In genomic region chrX:72255445-72255844, GRCh38 we compare ENCODE assay signal across 11 cellular contexts. TPM values are rescaled to one million over a fixed set of nuclear protein-coding genes. Genes with fewer than 3 reads are reported as not detected.
DNase-seq lines count a peak whose midpoint lies in the region; ATAC-seq and TF ChIP-seq lines count a peak whose summit lies in the region.
"Had no signal": no experiment of that assay in that cellular context is flagged by ENCODE, and none has a peak within 500 bp of the region (broad histone marks: within the 10 kb centered on the region; RNA-seq: fewer than 3 reads in every experiment).

No MANE protein-coding gene starts in this region.

- H2AFZ ChIP-seq in PC-9, result no peak overlapping the region

- no peaks in the 10 kb centered on the region for H3K9me3 ChIP-seq in PC-9 (ENCODE audit: insufficient read depth, low read depth)
- H3K9me3 ChIP-seq: ascending aorta, suprapubic skin had no signal

- no TSS peak for BruUV-seq in PC-9 (replicated peaks; lab: Mats Ljungman, UMichigan)

- H3K4me3 ChIP-seq in PC-9, result no peak overlapping the region
- H3K4me3 ChIP-seq: ascending aorta, suprapubic skin had no signal

- no peaks in the 10 kb centered on the region for H3K4me1 ChIP-seq in PC-9 (replicated peaks; ENCODE audit: insufficient read depth)
- H3K4me1 ChIP-seq: ascending aorta, suprapubic skin had no signal

- intact Hi-C loops in PC-9 (cut with micrococcal nuclease; ENCODE audit: unreplicated experiment), result no loop called here

- TF ChIP-seq CTCF in PC-9 (conservative IDR thresholded peaks at IDR 0.05), result no peak

- no peaks in the 10 kb centered on the region for H4K20me1 ChIP-seq in PC-9 (ENCODE audit: insufficient read depth)

- H3K36me3 ChIP-seq in PC-9 (ENCODE audit: low read depth), result no peaks in the 10 kb centered on the region
- H3K36me3 ChIP-seq: ascending aorta, suprapubic skin had no signal

- H3K4me2 ChIP-seq in PC-9, result no peak overlapping the region

- H3K9me2 ChIP-seq in PC-9 (ENCODE audit: insufficient read depth), result no peaks in the 10 kb centered on the region

- ATAC-seq in naive thymus-derived CD8-positive, alpha-beta T cell, result no peak

- H3K36me3 Mint-ChIP-seq in naive thymus-derived CD8-positive, alpha-beta T cell, result peaks cover 0 to 3% (median 2%) of the 10 kb centered on the region in 3 donors

- H3K27ac ChIP-seq in PC-9, result no peak overlapping the region
- H3K27ac ChIP-seq: ascending aorta, suprapubic skin had no signal

- H3K27ac Mint-ChIP-seq in naive thymus-derived CD8-positive, alpha-beta T cell, result peak overlapping the region in 1 of 10 donors; percentile 58

- H3K4me3 Mint-ChIP-seq in naive thymus-derived CD8-positive, alpha-beta T cell, result peak overlapping the region in 6 of 10 donors; percentile 25 to 50 (median 47)

- H3F3A ChIP-seq in PC-9 (ENCODE audit: insufficient read depth, low read depth), result no peaks in the 10 kb centered on the region

- H3K4me1 Mint-ChIP-seq in naive thymus-derived CD8-positive, alpha-beta T cell, result peaks cover 0 to 8% (median 3%) of the 10 kb centered on the region in 4 donors

- no peaks in the 10 kb centered on the region for H3K79me2 ChIP-seq in PC-9 (ENCODE audit: low read depth)

- CTCF ChIA-PET in PC-9 (lab: Charles Lee), result no interaction called here

- H3K9me3 Mint-ChIP-seq in naive thymus-derived CD8-positive, alpha-beta T cell, result no peaks in the 10 kb centered on the region

- DNase-seq in DMS79 (lab: John Stamatoyannopoulos, UW) (peak; percentile 26), NCI-H2029 (lab: John Stamatoyannopoulos, UW) (peak; percentile 51), cerebellum (ENCODE audit: low spot score) (peak; percentile 29), UCSD-AML1 (lab: John Stamatoyannopoulos, UW; ENCODE audit: unreplicated experiment) (no peak), CD1c-positive myeloid dendritic cell (ENCODE audit: extremely low spot score) (no peak), PC-9 (no peak), OCI-M2 (lab: John Stamatoyannopoulos, UW; ENCODE audit: unreplicated experiment) (no peak)
- DNase-seq in naive thymus-derived CD8-positive, alpha-beta T cell, result no peak
- DNase-seq: SIG-M5 had no signal

- POLR2A ChIA-PET in naive thymus-derived CD8-positive, alpha-beta T cell (lab: Charles Lee), result no interaction called here
- POLR2A ChIA-PET in PC-9 (lab: Charles Lee; ENCODE audit: unreplicated experiment), result no interaction called here

- no peaks in the 10 kb centered on the region for H3K27me3 ChIP-seq in PC-9 (ENCODE audit: insufficient read depth, low read depth)
- H3K27me3 ChIP-seq: ascending aorta, suprapubic skin had no signal

- H3K27me3 Mint-ChIP-seq in naive thymus-derived CD8-positive, alpha-beta T cell, result peaks cover 14 to 30% (median 22%) of the 10 kb centered on the region in 5 donors

RNA-seq across cellular contexts. Expression of gene ERCC6L, which starts 16.6 kb away (rescaled TPM):
- total RNA-seq in cerebellum, result 1.7 TPM
- under 1 TPM; 0.22 to 0.26 TPM for total RNA-seq in naive thymus-derived CD8-positive, alpha-beta T cell
- polyA plus RNA-seq in naive thymus-derived CD8-positive, alpha-beta T cell, result under 1 TPM; 0.24 to 0.51 (median 0.38) TPM
- total RNA-seq in PC-9 (2021), result 6.5 and 10.0 TPM in 2 replicates
- total RNA-seq: ascending aorta had no signal

RNA-seq across cellular contexts. Expression of gene RPS4X, which starts 21.6 kb away (rescaled TPM):
- 665 TPM for total RNA-seq in cerebellum
- 1,000 to 10,000 TPM; 1,451 to 1,521 TPM for total RNA-seq in naive thymus-derived CD8-positive, alpha-beta T cell
- 1,000 to 10,000 TPM; 1,041 to 1,187 (median 1,156) TPM for polyA plus RNA-seq in naive thymus-derived CD8-positive, alpha-beta T cell
- total RNA-seq in PC-9 (2021), result 962 and 967 TPM in 2 replicates

RNA-seq across cellular contexts. Expression of gene CITED1, which starts 50.3 kb away (rescaled TPM):
- total RNA-seq in cerebellum, result 3.9 TPM
- not detected for total RNA-seq in naive thymus-derived CD8-positive, alpha-beta T cell
- polyA plus RNA-seq in naive thymus-derived CD8-positive, alpha-beta T cell, result not detected
- not detected in 2 replicates for total RNA-seq in PC-9 (2021)
- total RNA-seq: ascending aorta had no signal

Comparison
In these comparisons a context has a peak if more than half of its experiments do, and no peak if none do; other contexts are left out.
1. DNase-seq: peak in DMS79 (single experiment), NCI-H2029 (single experiment) and cerebellum (single experiment); none in naive thymus-derived CD8-positive, alpha-beta T cell (0 of 10), UCSD-AML1 (single experiment), CD1c-positive myeloid dendritic cell (single experiment), PC-9 (0 of 2) and OCI-M2 (single experiment).